1 cellular context compared by ENCODE assay signal in the genomic region with DNA sequence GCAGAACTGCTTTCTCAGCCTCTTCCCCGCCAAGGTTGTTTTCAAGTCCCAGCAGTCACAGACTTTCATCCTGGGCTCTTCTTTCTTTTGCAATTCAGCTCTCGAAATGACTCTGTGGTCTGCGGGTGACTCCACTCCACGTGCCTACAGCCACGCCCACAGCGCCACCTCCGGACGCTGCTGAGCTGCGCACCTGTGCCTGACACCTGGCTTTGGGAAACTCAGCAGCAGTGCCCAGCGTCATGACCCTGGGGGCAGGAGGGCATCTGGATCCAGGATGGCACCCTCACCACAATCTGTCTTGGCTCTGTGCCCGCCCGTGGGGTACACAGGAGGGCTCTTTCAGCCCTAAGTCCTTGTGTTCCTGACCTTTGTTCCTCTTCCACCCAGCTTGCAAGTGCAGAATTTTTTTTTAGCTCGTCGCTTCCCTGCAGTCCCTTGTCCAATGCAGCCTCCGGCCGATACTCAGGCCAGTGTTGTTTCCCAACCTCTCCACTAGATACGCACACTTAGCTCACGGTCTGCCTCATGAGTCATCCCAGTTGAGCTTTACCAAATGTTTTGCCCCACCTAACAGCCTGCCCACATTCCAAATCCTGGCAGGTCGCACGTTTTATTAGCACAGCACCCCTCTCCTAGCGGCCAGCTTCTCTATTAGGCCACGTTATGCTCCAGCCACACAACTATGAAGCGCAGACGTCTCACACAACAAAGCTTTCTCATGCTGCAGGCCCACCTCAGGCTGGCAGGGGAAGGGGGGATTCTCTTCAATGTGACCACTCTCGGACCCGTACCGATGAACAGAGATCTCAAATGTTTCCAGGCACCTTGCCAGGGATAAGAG.
A peak's percentile ranks its signal among the peaks of the same experiment; 100 is the strongest.
TF ChIP-seq lines count a peak whose summit lies in the region.

No MANE protein-coding gene starts in this region.

TF ChIP-seq in HepG2, 621 proteins besides CTCF, POLR2A, EP300 and RAD21 (continued from another document and continues in another):
- TF ChIP-seq ZNF333 (CRISPR knock-in tag; IDR thresholded peaks at IDR 0.05; ENCODE audit: borderline replicate concordance) (peak; percentile 89; the same call in 1 of the 2 replicates), RBAK (CRISPR knock-in tag; IDR thresholded peaks at IDR 0.05) (no peak), ETV5 (CRISPR knock-in tag; IDR thresholded peaks at IDR 0.05; ENCODE audit: borderline replicate concordance) (peak; percentile 14; the same call in 1 of the 2 replicates), ZNF598 (CRISPR knock-in tag; IDR thresholded peaks at IDR 0.05; ENCODE audit: borderline replicate concordance) (peak; percentile 48; the same call in 1 of the 2 replicates), HOXA9 (CRISPR knock-in tag; IDR thresholded peaks at IDR 0.05; ENCODE audit: borderline replicate concordance) (0 out of 2 replicates have a peak, but pooled peaks have one; percentile 65), ZNF567 (CRISPR knock-in tag; IDR thresholded peaks at IDR 0.05; ENCODE audit: borderline replicate concordance) (peak; percentile 70), NR2F2 (IDR thresholded peaks at IDR 0.05; ENCODE audit: borderline replicate concordance, low read depth) (peak; percentile 58; the same call in 1 of the 2 replicates), CREB1 (IDR thresholded peaks at IDR 0.05) (0 out of 2 replicates have a peak, but pooled peaks have one; percentile 24), CREB1 (CRISPR knock-in tag; IDR thresholded peaks at IDR 0.05) (peak; percentile 59), ZNF317 (CRISPR knock-in tag; IDR thresholded peaks at IDR 0.05) (peak; percentile 73), IRF2 (CRISPR knock-in tag; IDR thresholded peaks at IDR 0.05) (peak; percentile 80), ZKSCAN8 (CRISPR knock-in tag; IDR thresholded peaks at IDR 0.05; ENCODE audit: borderline replicate concordance) (peak; percentile 94; the same call in 1 of the 2 replicates), PAX8 (CRISPR knock-in tag; IDR thresholded peaks at IDR 0.05; ENCODE audit: borderline replicate concordance) (no peak), KMT2B (CRISPR knock-in tag; IDR thresholded peaks at IDR 0.05) (0 out of 2 replicates have a peak, but pooled peaks have one; percentile 18), FOXA1 (IDR thresholded peaks at IDR 0.05) (no peak), FOXA1 (CRISPR knock-in tag; IDR thresholded peaks at IDR 0.05) (0 out of 2 replicates have a peak, but pooled peaks have one; percentile 53), ZNF274 (CRISPR knock-in tag; IDR thresholded peaks at IDR 0.05) (peak; percentile 84; the same call in 1 of the 2 replicates), KDM1A (CRISPR knock-in tag; IDR thresholded peaks at IDR 0.05) (peak; percentile 49; the same call in 1 of the 2 replicates), ZNF460 (CRISPR knock-in tag; IDR thresholded peaks at IDR 0.05; ENCODE audit: borderline replicate concordance) (no peak), PRMT3 (CRISPR knock-in tag; IDR thresholded peaks at IDR 0.05; ENCODE audit: borderline replicate concordance, low read depth) (no peak), ZNF564 (CRISPR knock-in tag; IDR thresholded peaks at IDR 0.05) (no peak), ZNF260 (CRISPR knock-in tag; IDR thresholded peaks at IDR 0.05; ENCODE audit: borderline replicate concordance, low read depth) (0 out of 2 replicates have a peak, but pooled peaks have one; percentile 25), DNMT3B (CRISPR knock-in tag; conservative IDR thresholded peaks at IDR 0.05) (no peak), KAT2B (IDR thresholded peaks at IDR 0.05; ENCODE audit: borderline replicate concordance, low read depth, low read length) (no peak), SNRNP70 (IDR thresholded peaks at IDR 0.05; ENCODE audit: low read depth, low read length) (no peak), ZBTB3 (CRISPR knock-in tag; IDR thresholded peaks at IDR 0.05; ENCODE audit: borderline replicate concordance, low read depth) (0 out of 2 replicates have a peak, but pooled peaks have one; percentile 26), SP1 (IDR thresholded peaks at IDR 0.05) (no peak), SP1 (CRISPR knock-in tag; IDR thresholded peaks at IDR 0.05) (peak; percentile 84), SNAI1 (CRISPR knock-in tag; IDR thresholded peaks at IDR 0.05; ENCODE audit: borderline replicate concordance) (no peak), GTF3A (CRISPR knock-in tag; conservative IDR thresholded peaks at IDR 0.05) (no peak), AHR (CRISPR knock-in tag; IDR thresholded peaks at IDR 0.05) (peak; percentile 65; the same call in 1 of the 2 replicates)
- TF ChIP-seq, protein P1, sequence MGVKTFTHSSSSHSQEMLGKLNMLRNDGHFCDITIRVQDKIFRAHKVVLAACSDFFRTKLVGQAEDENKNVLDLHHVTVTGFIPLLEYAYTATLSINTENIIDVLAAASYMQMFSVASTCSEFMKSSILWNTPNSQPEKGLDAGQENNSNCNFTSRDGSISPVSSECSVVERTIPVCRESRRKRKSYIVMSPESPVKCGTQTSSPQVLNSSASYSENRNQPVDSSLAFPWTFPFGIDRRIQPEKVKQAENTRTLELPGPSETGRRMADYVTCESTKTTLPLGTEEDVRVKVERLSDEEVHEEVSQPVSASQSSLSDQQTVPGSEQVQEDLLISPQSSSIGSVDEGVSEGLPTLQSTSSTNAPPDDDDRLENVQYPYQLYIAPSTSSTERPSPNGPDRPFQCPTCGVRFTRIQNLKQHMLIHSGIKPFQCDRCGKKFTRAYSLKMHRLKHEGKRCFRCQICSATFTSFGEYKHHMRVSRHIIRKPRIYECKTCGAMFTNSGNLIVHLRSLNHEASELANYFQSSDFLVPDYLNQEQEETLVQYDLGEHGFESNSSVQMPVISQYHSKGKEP (CRISPR knock-in tag; IDR thresholded peaks at IDR 0.05), result no peak
- TF ChIP-seq, protein P2, sequence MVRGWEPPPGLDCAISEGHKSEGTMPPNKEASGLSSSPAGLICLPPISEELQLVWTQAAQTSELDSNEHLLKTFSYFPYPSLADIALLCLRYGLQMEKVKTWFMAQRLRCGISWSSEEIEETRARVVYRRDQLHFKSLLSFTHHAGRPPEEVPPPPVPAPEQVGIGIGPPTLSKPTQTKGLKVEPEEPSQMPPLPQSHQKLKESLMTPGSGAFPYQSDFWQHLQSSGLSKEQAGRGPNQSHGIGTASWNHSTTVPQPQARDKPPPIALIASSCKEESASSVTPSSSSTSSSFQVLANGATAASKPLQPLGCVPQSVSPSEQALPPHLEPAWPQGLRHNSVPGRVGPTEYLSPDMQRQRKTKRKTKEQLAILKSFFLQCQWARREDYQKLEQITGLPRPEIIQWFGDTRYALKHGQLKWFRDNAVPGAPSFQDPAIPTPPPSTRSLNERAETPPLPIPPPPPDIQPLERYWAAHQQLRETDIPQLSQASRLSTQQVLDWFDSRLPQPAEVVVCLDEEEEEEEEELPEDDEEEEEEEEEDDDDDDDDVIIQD (CRISPR knock-in tag; IDR thresholded peaks at IDR 0.05; ENCODE audit: low read depth), result no peak
- TF ChIP-seq, protein P3, sequence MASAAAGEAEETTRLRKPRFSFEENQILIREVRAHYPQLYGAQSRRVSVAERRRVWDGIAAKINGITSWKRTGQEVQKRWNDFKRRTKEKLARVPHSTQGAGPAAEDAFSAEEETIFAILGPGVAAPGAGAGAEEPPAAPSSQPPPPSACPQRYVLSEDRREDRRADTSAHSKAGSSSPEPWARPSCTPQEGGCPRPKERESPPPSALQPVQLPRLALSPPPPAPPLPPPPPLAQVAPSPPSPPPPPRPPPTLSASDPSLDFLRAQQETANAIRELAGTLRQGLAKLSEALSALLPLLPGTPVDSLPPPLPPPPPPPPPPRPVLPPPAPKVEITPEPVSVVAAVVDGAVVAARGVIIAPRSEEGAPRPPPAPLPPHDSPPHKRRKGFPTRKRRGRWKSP (CRISPR knock-in tag; IDR thresholded peaks at IDR 0.05), result peak; percentile 81
- TF ChIP-seq, protein P4, sequence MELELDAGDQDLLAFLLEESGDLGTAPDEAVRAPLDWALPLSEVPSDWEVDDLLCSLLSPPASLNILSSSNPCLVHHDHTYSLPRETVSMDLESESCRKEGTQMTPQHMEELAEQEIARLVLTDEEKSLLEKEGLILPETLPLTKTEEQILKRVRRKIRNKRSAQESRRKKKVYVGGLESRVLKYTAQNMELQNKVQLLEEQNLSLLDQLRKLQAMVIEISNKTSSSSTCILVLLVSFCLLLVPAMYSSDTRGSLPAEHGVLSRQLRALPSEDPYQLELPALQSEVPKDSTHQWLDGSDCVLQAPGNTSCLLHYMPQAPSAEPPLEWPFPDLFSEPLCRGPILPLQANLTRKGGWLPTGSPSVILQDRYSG (CRISPR knock-in tag; IDR thresholded peaks at IDR 0.05), result no peak; the same call in 1 of the 2 replicates
- TF ChIP-seq, protein P5, sequence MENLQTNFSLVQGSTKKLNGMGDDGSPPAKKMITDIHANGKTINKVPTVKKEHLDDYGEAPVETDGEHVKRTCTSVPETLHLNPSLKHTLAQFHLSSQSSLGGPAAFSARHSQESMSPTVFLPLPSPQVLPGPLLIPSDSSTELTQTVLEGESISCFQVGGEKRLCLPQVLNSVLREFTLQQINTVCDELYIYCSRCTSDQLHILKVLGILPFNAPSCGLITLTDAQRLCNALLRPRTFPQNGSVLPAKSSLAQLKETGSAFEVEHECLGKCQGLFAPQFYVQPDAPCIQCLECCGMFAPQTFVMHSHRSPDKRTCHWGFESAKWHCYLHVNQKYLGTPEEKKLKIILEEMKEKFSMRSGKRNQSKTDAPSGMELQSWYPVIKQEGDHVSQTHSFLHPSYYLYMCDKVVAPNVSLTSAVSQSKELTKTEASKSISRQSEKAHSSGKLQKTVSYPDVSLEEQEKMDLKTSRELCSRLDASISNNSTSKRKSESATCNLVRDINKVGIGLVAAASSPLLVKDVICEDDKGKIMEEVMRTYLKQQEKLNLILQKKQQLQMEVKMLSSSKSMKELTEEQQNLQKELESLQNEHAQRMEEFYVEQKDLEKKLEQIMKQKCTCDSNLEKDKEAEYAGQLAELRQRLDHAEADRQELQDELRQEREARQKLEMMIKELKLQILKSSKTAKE (CRISPR knock-in tag; IDR thresholded peaks at IDR 0.05; ENCODE audit: borderline replicate concordance), result no peak; the same call in 1 of the 2 replicates
- TF ChIP-seq, protein P6, sequence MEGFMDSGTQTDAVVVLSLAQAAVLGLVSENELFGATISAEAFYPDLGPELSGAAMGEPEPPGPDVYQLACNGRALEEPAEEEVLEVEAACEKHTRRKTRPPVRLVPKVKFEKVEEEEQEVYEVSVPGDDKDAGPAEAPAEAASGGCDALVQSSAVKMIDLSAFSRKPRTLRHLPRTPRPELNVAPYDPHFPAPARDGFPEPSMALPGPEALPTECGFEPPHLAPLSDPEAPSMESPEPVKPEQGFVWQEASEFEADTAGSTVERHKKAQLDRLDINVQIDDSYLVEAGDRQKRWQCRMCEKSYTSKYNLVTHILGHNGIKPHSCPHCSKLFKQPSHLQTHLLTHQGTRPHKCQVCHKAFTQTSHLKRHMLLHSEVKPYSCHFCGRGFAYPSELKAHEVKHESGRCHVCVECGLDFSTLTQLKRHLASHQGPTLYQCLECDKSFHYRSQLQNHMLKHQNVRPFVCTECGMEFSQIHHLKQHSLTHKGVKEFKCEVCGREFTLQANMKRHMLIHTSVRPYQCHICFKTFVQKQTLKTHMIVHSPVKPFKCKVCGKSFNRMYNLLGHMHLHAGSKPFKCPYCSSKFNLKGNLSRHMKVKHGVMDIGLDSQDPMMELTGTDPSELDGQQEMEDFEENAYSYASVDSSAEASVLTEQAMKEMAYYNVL (CRISPR knock-in tag; IDR thresholded peaks at IDR 0.05; ENCODE audit: borderline replicate concordance), result 0 out of 2 replicates have a peak, but pooled peaks have one; percentile 75
- TF ChIP-seq, protein P7, sequence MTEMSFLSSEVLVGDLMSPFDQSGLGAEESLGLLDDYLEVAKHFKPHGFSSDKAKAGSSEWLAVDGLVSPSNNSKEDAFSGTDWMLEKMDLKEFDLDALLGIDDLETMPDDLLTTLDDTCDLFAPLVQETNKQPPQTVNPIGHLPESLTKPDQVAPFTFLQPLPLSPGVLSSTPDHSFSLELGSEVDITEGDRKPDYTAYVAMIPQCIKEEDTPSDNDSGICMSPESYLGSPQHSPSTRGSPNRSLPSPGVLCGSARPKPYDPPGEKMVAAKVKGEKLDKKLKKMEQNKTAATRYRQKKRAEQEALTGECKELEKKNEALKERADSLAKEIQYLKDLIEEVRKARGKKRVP (CRISPR knock-in tag; IDR thresholded peaks at IDR 0.05), result no peak; a peak in 1 of 4 replicates
- TF ChIP-seq, protein P8, sequence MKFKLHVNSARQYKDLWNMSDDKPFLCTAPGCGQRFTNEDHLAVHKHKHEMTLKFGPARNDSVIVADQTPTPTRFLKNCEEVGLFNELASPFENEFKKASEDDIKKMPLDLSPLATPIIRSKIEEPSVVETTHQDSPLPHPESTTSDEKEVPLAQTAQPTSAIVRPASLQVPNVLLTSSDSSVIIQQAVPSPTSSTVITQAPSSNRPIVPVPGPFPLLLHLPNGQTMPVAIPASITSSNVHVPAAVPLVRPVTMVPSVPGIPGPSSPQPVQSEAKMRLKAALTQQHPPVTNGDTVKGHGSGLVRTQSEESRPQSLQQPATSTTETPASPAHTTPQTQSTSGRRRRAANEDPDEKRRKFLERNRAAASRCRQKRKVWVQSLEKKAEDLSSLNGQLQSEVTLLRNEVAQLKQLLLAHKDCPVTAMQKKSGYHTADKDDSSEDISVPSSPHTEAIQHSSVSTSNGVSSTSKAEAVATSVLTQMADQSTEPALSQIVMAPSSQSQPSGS (CRISPR knock-in tag; IDR thresholded peaks at IDR 0.05), result no peak
- TF ChIP-seq, protein P9, sequence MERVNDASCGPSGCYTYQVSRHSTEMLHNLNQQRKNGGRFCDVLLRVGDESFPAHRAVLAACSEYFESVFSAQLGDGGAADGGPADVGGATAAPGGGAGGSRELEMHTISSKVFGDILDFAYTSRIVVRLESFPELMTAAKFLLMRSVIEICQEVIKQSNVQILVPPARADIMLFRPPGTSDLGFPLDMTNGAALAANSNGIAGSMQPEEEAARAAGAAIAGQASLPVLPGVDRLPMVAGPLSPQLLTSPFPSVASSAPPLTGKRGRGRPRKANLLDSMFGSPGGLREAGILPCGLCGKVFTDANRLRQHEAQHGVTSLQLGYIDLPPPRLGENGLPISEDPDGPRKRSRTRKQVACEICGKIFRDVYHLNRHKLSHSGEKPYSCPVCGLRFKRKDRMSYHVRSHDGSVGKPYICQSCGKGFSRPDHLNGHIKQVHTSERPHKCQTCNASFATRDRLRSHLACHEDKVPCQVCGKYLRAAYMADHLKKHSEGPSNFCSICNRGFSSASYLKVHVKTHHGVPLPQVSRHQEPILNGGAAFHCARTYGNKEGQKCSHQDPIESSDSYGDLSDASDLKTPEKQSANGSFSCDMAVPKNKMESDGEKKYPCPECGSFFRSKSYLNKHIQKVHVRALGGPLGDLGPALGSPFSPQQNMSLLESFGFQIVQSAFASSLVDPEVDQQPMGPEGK (CRISPR knock-in tag; IDR thresholded peaks at IDR 0.05), result peak; percentile 37
- TF ChIP-seq, protein P10, sequence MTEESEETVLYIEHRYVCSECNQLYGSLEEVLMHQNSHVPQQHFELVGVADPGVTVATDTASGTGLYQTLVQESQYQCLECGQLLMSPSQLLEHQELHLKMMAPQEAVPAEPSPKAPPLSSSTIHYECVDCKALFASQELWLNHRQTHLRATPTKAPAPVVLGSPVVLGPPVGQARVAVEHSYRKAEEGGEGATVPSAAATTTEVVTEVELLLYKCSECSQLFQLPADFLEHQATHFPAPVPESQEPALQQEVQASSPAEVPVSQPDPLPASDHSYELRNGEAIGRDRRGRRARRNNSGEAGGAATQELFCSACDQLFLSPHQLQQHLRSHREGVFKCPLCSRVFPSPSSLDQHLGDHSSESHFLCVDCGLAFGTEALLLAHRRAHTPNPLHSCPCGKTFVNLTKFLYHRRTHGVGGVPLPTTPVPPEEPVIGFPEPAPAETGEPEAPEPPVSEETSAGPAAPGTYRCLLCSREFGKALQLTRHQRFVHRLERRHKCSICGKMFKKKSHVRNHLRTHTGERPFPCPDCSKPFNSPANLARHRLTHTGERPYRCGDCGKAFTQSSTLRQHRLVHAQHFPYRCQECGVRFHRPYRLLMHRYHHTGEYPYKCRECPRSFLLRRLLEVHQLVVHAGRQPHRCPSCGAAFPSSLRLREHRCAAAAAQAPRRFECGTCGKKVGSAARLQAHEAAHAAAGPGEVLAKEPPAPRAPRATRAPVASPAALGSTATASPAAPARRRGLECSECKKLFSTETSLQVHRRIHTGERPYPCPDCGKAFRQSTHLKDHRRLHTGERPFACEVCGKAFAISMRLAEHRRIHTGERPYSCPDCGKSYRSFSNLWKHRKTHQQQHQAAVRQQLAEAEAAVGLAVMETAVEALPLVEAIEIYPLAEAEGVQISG (CRISPR knock-in tag; IDR thresholded peaks at IDR 0.05), result peak; percentile 93
